1 cellular context compared by ENCODE assay signal in genomic region chr14:51825926-51826325, GRCh38.
TF ChIP-seq lines count a peak whose summit lies in the region.

No MANE protein-coding gene starts in this region.

TF ChIP-seq in IMR-90, 13 proteins besides CTCF, POLR2A, EP300 and RAD21:
- TF ChIP-seq, protein P1, sequence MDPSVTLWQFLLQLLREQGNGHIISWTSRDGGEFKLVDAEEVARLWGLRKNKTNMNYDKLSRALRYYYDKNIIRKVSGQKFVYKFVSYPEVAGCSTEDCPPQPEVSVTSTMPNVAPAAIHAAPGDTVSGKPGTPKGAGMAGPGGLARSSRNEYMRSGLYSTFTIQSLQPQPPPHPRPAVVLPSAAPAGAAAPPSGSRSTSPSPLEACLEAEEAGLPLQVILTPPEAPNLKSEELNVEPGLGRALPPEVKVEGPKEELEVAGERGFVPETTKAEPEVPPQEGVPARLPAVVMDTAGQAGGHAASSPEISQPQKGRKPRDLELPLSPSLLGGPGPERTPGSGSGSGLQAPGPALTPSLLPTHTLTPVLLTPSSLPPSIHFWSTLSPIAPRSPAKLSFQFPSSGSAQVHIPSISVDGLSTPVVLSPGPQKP (IDR thresholded peaks at IDR 0.05; ENCODE audit: borderline replicate concordance, low read depth, low read length) = no peak
- TF ChIP-seq RCOR1 (IDR thresholded peaks at IDR 0.05; ENCODE audit: insufficient replicate concordance, low read length) = no peak
- TF ChIP-seq BHLHE40 (IDR thresholded peaks at IDR 0.05; ENCODE audit: low read depth, low read length) = no peak
- no peak for TF ChIP-seq CEBPB (IDR thresholded peaks at IDR 0.05; ENCODE audit: low read depth, low read length)
- no peak for TF ChIP-seq MAZ (IDR thresholded peaks at IDR 0.05; ENCODE audit: borderline replicate concordance, low read depth, low read length)
- no peak for TF ChIP-seq NFE2L2 (IDR thresholded peaks at IDR 0.05; ENCODE audit: low read depth, low read length)
- TF ChIP-seq USF2 (IDR thresholded peaks at IDR 0.05; ENCODE audit: low read depth, low read length) = no peak
- TF ChIP-seq MAFK (IDR thresholded peaks at IDR 0.05; ENCODE audit: low read depth, low read length) = no peak
- TF ChIP-seq RFX5 (IDR thresholded peaks at IDR 0.05; ENCODE audit: low read depth, low read length) = no peak
- no peak for TF ChIP-seq CHD1 (IDR thresholded peaks at IDR 0.05; ENCODE audit: low read depth, low read length)
- no peak for TF ChIP-seq SMC3 (IDR thresholded peaks at IDR 0.05; ENCODE audit: low read depth, low read length)
- TF ChIP-seq MXI1 (IDR thresholded peaks at IDR 0.05; ENCODE audit: borderline replicate concordance, low read depth, low read length) = no peak
- no peak for TF ChIP-seq FOS (IDR thresholded peaks at IDR 0.05; ENCODE audit: low read depth, low read length)
TF ChIP-seq in IMR-90: peak in this region for 0.
